Comparison of ENCODE assay signal across 10 cellular contexts in genomic region chr20:50691585-50692552, GRCh38. TPM values are rescaled to one million over a fixed set of nuclear protein-coding genes. Genes with fewer than 3 reads are reported as not detected.
DNase-seq lines count a peak whose midpoint lies in the region; ATAC-seq and TF ChIP-seq lines count a peak whose summit lies in the region.
"Had no signal": no experiment of that assay in that cellular context is flagged by ENCODE, and none has a peak within 500 bp of the region (broad histone marks: within the 10 kb centered on the region; RNA-seq: fewer than 3 reads in every experiment).

No MANE protein-coding gene starts in this region.

- TF ChIP-seq EP300 in stomach (IDR thresholded peaks at IDR 0.05), result no peak

- H3K4me3 ChIP-seq in colonic mucosa (peak overlapping the region; percentile 23), stomach (peak overlapping the region; percentile 39 to 57 (median 50))

- H3K27me3 Mint-ChIP-seq in CD14-positive monocyte (ENCODE audit: low read depth in 3 of 3), result peaks cover 52 to 66% (median 55%) of the 10 kb centered on the region in 3 donors

- peaks cover 0 to 1% of the 10 kb centered on the region in 2 donors for H3K36me3 Mint-ChIP-seq in CD14-positive monocyte

- peak overlapping the region; percentile 50 for H3K27ac ChIP-seq in colonic mucosa
- H3K27ac ChIP-seq in stomach, result peak overlapping the region; percentile 38 to 81 (median 73)
- H3K27ac ChIP-seq: neutrophil had no signal

- intact Hi-C loops in colonic mucosa (cut with DNase I), result no loop called here
- intact Hi-C loops in stomach (cut with DNase I; ENCODE audit: low total_unique reads), result no loop called here
- intact Hi-C loops in CD14-positive monocyte (cut with micrococcal nuclease), result no loop called here

- H3K9me3 ChIP-seq in colonic mucosa (no peaks in the 10 kb centered on the region), stomach (no peaks in the 10 kb centered on the region)
- H3K9me3 ChIP-seq: neutrophil had no signal

- no peak for TF ChIP-seq CTCF in colonic mucosa (IDR thresholded peaks at IDR 0.05)
- TF ChIP-seq CTCF in stomach (IDR thresholded peaks at IDR 0.05), result no peak
- TF ChIP-seq CTCF in CD14-positive monocyte (IDR thresholded peaks at IDR 0.05), result no peak

- peak overlapping the region in 1 of 2 donors; percentile 77 for H3K4me3 Mint-ChIP-seq in CD14-positive monocyte

- DNase-seq in LHCN-M2 (ENCODE audit: low read depth) (peak; percentile 11), colonic mucosa (no peak), left lobe of liver (ENCODE audit: low spot score) (no peak), stomach (no peak), CD14-positive monocyte (ENCODE audit: low spot score) (no peak), D341Med (ENCODE audit: low spot score) (no peak), NCI-H2081 treated with DMSO at 0.1 percent for 48 hours (lab: John Stamatoyannopoulos, UW) (no peak)
- DNase-seq: NCI-H1694 treated with DMSO at 0.1 percent for 48 hours had no signal

- H3K4me1 Mint-ChIP-seq in CD14-positive monocyte, result peaks cover 10% of the 10 kb centered on the region

- H3K27me3 ChIP-seq in colonic mucosa (peaks cover 8% of the 10 kb centered on the region), stomach (peaks cover 0 to 28% (median 8%) of the 10 kb centered on the region in 3 donors)

- H3K27ac Mint-ChIP-seq in CD14-positive monocyte, result no peak overlapping the region

- peak; percentile 47 for ATAC-seq in left lobe of liver
- ATAC-seq in GM21619 (IDR thresholded peaks at IDR 0.05; ENCODE audit: unreplicated experiment), result no peak

- H3K36me3 ChIP-seq in colonic mucosa, result no peaks in the 10 kb centered on the region
- H3K36me3 ChIP-seq in stomach, result no peaks in the 10 kb centered on the region
- H3K36me3 ChIP-seq: neutrophil had no signal

- H3K4me1 ChIP-seq in colonic mucosa (no peaks in the 10 kb centered on the region), stomach (peaks cover 22 to 42% (median 32%) of the 10 kb centered on the region in 4 donors)

- no peak for TF ChIP-seq POLR2A in stomach (IDR thresholded peaks at IDR 0.05)

- peak overlapping the region; percentile 35 to 51 for H3K9ac ChIP-seq in colonic mucosa (ENCODE audit: low read depth in 2 of 2, low read length in 2 of 2)

- 40 to 49% (median 48%) methylated on average over 21 to 22 of the region's 22 CpGs for whole genome bisulfite sequencing in stomach, 5 donors

- peaks cover 0 to 11% (median 3%) of the 10 kb centered on the region in 7 donors for H3K9me3 Mint-ChIP-seq in CD14-positive monocyte

RNA-seq across cellular contexts. Expression of gene RIPOR3, which starts 0.5 kb away (rescaled TPM):
- total RNA-seq in LHCN-M2 (2014; rRNA removed) (0.13 TPM in 1 of 2 replicates, not detected in the other), colonic mucosa (1 to 10 TPM; 1.9 to 2.9 TPM), left lobe of liver (20.1 TPM), stomach (10 to 100 TPM in 3 of 5 donors, 1 to 10 TPM in 2; 8.1 to 61.1 (median 13.4) TPM)
- 0.12 TPM for polyA plus RNA-seq in LHCN-M2 (2012)
- polyA plus RNA-seq in stomach (1 to 10 TPM; 4.4 to 5.9 (median 5.8) TPM), CD14-positive monocyte (not detected)

RNA-seq across cellular contexts. Expression of gene PARD6B, which starts 39.5 kb away (rescaled TPM):
- total RNA-seq in LHCN-M2 (2014; rRNA removed) (0.06 and 0.90 TPM in 2 replicates), colonic mucosa (10 to 100 TPM; 16.6 to 35.6 TPM), left lobe of liver (10.9 TPM), stomach (10 to 100 TPM in 4 of 5 donors, 1 to 10 TPM in 1; 5.4 to 69.5 (median 22.6) TPM)
- polyA plus RNA-seq in LHCN-M2 (2012), result 0.02 TPM
- polyA plus RNA-seq in stomach (1 to 10 TPM; 3.2 to 6.0 (median 3.7) TPM), CD14-positive monocyte (under 1 TPM; 0.04 to 0.13 TPM)
